In genomic region chr6:122995930-122996796, GRCh38 we compare ENCODE assay signal across 9 cellular contexts. TPM values are rescaled to one million over a fixed set of nuclear protein-coding genes. Genes with fewer than 3 reads are reported as not detected.
DNase-seq lines count a peak whose midpoint lies in the region; ATAC-seq and TF ChIP-seq lines count a peak whose summit lies in the region.
"Had no signal": no experiment of that assay in that cellular context is flagged by ENCODE, and none has a peak within 500 bp of the region (broad histone marks: within the 10 kb centered on the region; RNA-seq: fewer than 3 reads in every experiment).

TSS of gene CLVS2 (plus strand) at chr6:122996235. CDS start at chr6:122997778, 1,543 bp downstream.

- H2AFZ ChIP-seq in ACC112 (ENCODE audit: low read length, unreplicated experiment): peak within 1 kb of the TSS; percentile 61

- H3K27ac Mint-ChIP-seq in chondrocyte (ENCODE audit: unreplicated experiment): no peak within 1 kb of the TSS
- no peak within 1 kb of the TSS for H3K27ac Mint-ChIP-seq in activated T-helper 1 cell treated with anti-CD3 and anti-CD28 coated beads, Interleukin-12 subunit alpha, Interleukin-12 subunit beta, Interleukin-2, Interleukin-4 antibody, amounts not matched to agents 30 ng/mL and 10 ng/mL and 1 ng/mL, durations not matched to agents 14 hours and 24 hours and 36 hours
- H3K27ac Mint-ChIP-seq: T-cell had no signal

- no peaks in the 10 kb centered on the region for H3K9me3 Mint-ChIP-seq in chondrocyte (ENCODE audit: low read depth)
- H3K9me3 Mint-ChIP-seq in activated T-helper 1 cell treated with anti-CD3 and anti-CD28 coated beads, Interleukin-12 subunit alpha, Interleukin-12 subunit beta, Interleukin-2, Interleukin-4 antibody, amounts not matched to agents 30 ng/mL and 10 ng/mL and 1 ng/mL, durations not matched to agents 14 hours and 24 hours and 36 hours: no peaks in the 10 kb centered on the region

- TF ChIP-seq CTCF in chondrocyte (IDR thresholded peaks at IDR 0.05): no peak

- peak within 1 kb of the TSS; percentile 54 for H3K4me3 Mint-ChIP-seq in chondrocyte (ENCODE audit: unreplicated experiment)
- no peak within 1 kb of the TSS for H3K4me3 Mint-ChIP-seq in activated T-helper 1 cell treated with anti-CD3 and anti-CD28 coated beads, Interleukin-12 subunit alpha, Interleukin-12 subunit beta, Interleukin-2, Interleukin-4 antibody, amounts not matched to agents 30 ng/mL and 10 ng/mL and 1 ng/mL, durations not matched to agents 14 hours and 24 hours and 36 hours
- H3K4me3 Mint-ChIP-seq: T-cell had no signal

- H3K4me1 Mint-ChIP-seq in chondrocyte (ENCODE audit: low read depth): peaks cover 11% of the 10 kb centered on the region
- H3K4me1 Mint-ChIP-seq in activated T-helper 1 cell treated with anti-CD3 and anti-CD28 coated beads, Interleukin-12 subunit alpha, Interleukin-12 subunit beta, Interleukin-2, Interleukin-4 antibody, amounts not matched to agents 30 ng/mL and 10 ng/mL and 1 ng/mL, durations not matched to agents 14 hours and 24 hours and 36 hours (ENCODE audit: low read depth): no peaks in the 10 kb centered on the region

- ATAC-seq in HG03039 (IDR thresholded peaks at IDR 0.05; ENCODE audit: unreplicated experiment) (no peak), HG03378 (IDR thresholded peaks at IDR 0.05; ENCODE audit: unreplicated experiment) (no peak)

- no peak within 1 kb of the TSS for H3K27ac ChIP-seq in ACC112 (ENCODE audit: low read depth, low read length)

- H3K36me3 ChIP-seq in ACC112 (ENCODE audit: insufficient read depth, low read length): no peaks in the 10 kb centered on the region

- H3K27me3 Mint-ChIP-seq in chondrocyte (ENCODE audit: low read depth): peaks cover 62% of the 10 kb centered on the region
- peaks cover 31% of the 10 kb centered on the region for H3K27me3 Mint-ChIP-seq in activated T-helper 1 cell treated with anti-CD3 and anti-CD28 coated beads, Interleukin-12 subunit alpha, Interleukin-12 subunit beta, Interleukin-2, Interleukin-4 antibody, amounts not matched to agents 30 ng/mL and 10 ng/mL and 1 ng/mL, durations not matched to agents 14 hours and 24 hours and 36 hours (ENCODE audit: insufficient read depth)

- no peaks in the 10 kb centered on the region for H3K4me1 ChIP-seq in ACC112 (ENCODE audit: control insufficient read depth, insufficient read depth, low read length, unreplicated experiment)

- H3K27me3 ChIP-seq in ACC112 (ENCODE audit: insufficient read depth, low read length): peaks cover 81% of the 10 kb centered on the region

- H3K36me3 Mint-ChIP-seq in chondrocyte (ENCODE audit: low read depth): peaks cover 3% of the 10 kb centered on the region
- no peaks in the 10 kb centered on the region for H3K36me3 Mint-ChIP-seq in activated T-helper 1 cell treated with anti-CD3 and anti-CD28 coated beads, Interleukin-12 subunit alpha, Interleukin-12 subunit beta, Interleukin-2, Interleukin-4 antibody, amounts not matched to agents 30 ng/mL and 10 ng/mL and 1 ng/mL, durations not matched to agents 14 hours and 24 hours and 36 hours (ENCODE audit: low read depth)
- H3K36me3 Mint-ChIP-seq: T-cell had no signal

- H3K79me2 ChIP-seq in ACC112 (ENCODE audit: control insufficient read depth, insufficient read depth, low read length, unreplicated experiment): no peaks in the 10 kb centered on the region

- intact Hi-C loops in activated T-helper 1 cell treated with anti-CD3 and anti-CD28 coated beads, Interleukin-12 subunit alpha, Interleukin-12 subunit beta, Interleukin-2, Interleukin-4 antibody, amounts not matched to agents 30 ng/mL and 10 ng/mL and 1 ng/mL, durations not matched to agents 14 hours and 24 hours and 36 hours (cut with micrococcal nuclease): no loop called here

- DNase-seq in NCI-H1694 treated with DMSO at 0.1 percent for 48 hours (lab: John Stamatoyannopoulos, UW) (peak; percentile 61), chondrocyte (ENCODE audit: low spot score) (peak; percentile 85), middle frontal gyrus (ENCODE audit: extremely low spot score, low spot score) (peak; percentile 52), NOMO-1 treated with dmso at 0.1 percent for 144 hours (lab: John Stamatoyannopoulos, UW; ENCODE audit: unreplicated experiment) (no peak)
- no peak for DNase-seq in activated T-helper 1 cell treated with anti-CD3 and anti-CD28 coated beads, Interleukin-12 subunit alpha, Interleukin-12 subunit beta, Interleukin-2, Interleukin-4 antibody, amounts not matched to agents 30 ng/mL and 10 ng/mL and 1 ng/mL, durations not matched to agents 14 hours and 24 hours and 36 hours (ENCODE audit: low spot score)
- DNase-seq: T-cell had no signal

- H3K4me3 ChIP-seq in ACC112 (ENCODE audit: low read depth, low read length): peak within 1 kb of the TSS; percentile 73

RNA-seq across cellular contexts. Expression of gene CLVS2, which starts in this region (rescaled TPM):
- not detected in 3 replicates for total RNA-seq in chondrocyte
- not detected in 2 replicates for total RNA-seq in activated T-helper 1 cell treated with anti-CD3 and anti-CD28 coated beads, Interleukin-12 subunit alpha, Interleukin-12 subunit beta, Interleukin-2, Interleukin-4 antibody, amounts not matched to agents 30 ng/mL and 10 ng/mL and 1 ng/mL, durations not matched to agents 14 hours and 24 hours and 36 hours
- total RNA-seq: T-cell had no signal

Comparison
In these comparisons a context has a peak if more than half of its experiments do, and no peak if none do; other contexts are left out.
1. Peak in DNase-seq in chondrocyte; RNA of the gene not detected or under 1 TPM.
2. DNase-seq: peak in NCI-H1694 treated with DMSO at 0.1 percent for 48 hours (single experiment) and middle frontal gyrus (single experiment); none in activated T-helper 1 cell treated with anti-CD3 and anti-CD28 coated beads, Interleukin-12 subunit alpha, Interleukin-12 subunit beta, Interleukin-2, Interleukin-4 antibody, amounts not matched to agents 30 ng/mL and 10 ng/mL and 1 ng/mL, durations not matched to agents 14 hours and 24 hours and 36 hours (single experiment) and NOMO-1 treated with dmso at 0.1 percent for 144 hours (single experiment).